In genomic region chr14:88824314-88825077, GRCh38 we compare ENCODE assay signal across 1 cellular context.
A peak's percentile ranks its signal among the peaks of the same experiment; 100 is the strongest.
TF ChIP-seq lines count a peak whose summit lies in the region.

Gene TTC8, plus strand, starts transcription at chr14:88824651. Its CDS starts 57 bp downstream, at chr14:88824708.

TF ChIP-seq in WTC11, 78 proteins besides CTCF, POLR2A, EP300 and RAD21 (continued from another document):
- TF ChIP-seq, protein P1, sequence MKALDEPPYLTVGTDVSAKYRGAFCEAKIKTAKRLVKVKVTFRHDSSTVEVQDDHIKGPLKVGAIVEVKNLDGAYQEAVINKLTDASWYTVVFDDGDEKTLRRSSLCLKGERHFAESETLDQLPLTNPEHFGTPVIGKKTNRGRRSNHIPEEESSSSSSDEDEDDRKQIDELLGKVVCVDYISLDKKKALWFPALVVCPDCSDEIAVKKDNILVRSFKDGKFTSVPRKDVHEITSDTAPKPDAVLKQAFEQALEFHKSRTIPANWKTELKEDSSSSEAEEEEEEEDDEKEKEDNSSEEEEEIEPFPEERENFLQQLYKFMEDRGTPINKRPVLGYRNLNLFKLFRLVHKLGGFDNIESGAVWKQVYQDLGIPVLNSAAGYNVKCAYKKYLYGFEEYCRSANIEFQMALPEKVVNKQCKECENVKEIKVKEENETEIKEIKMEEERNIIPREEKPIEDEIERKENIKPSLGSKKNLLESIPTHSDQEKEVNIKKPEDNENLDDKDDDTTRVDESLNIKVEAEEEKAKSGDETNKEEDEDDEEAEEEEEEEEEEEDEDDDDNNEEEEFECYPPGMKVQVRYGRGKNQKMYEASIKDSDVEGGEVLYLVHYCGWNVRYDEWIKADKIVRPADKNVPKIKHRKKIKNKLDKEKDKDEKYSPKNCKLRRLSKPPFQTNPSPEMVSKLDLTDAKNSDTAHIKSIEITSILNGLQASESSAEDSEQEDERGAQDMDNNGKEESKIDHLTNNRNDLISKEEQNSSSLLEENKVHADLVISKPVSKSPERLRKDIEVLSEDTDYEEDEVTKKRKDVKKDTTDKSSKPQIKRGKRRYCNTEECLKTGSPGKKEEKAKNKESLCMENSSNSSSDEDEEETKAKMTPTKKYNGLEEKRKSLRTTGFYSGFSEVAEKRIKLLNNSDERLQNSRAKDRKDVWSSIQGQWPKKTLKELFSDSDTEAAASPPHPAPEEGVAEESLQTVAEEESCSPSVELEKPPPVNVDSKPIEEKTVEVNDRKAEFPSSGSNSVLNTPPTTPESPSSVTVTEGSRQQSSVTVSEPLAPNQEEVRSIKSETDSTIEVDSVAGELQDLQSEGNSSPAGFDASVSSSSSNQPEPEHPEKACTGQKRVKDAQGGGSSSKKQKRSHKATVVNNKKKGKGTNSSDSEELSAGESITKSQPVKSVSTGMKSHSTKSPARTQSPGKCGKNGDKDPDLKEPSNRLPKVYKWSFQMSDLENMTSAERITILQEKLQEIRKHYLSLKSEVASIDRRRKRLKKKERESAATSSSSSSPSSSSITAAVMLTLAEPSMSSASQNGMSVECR (CRISPR knock-in tag; IDR thresholded peaks at IDR 0.05; ENCODE audit: borderline replicate concordance) = peak; percentile 41; the same call in 1 of the 2 replicates
- TF ChIP-seq TEAD1 (CRISPR knock-in tag; IDR thresholded peaks at IDR 0.05) (no peak), JUN (CRISPR knock-in tag; IDR thresholded peaks at IDR 0.05) (no peak), NR1H2 (CRISPR knock-in tag; IDR thresholded peaks at IDR 0.05) (no peak), ATF1 (CRISPR knock-in tag; IDR thresholded peaks at IDR 0.05) (no peak), ESRRA (CRISPR knock-in tag; IDR thresholded peaks at IDR 0.05; ENCODE audit: borderline replicate concordance) (no peak), ZNF281 (CRISPR knock-in tag; IDR thresholded peaks at IDR 0.05) (no peak), GRHL2 (CRISPR knock-in tag; IDR thresholded peaks at IDR 0.05; ENCODE audit: insufficient replicate concordance, severe bottlenecking) (no peak), E2F5 (CRISPR knock-in tag; IDR thresholded peaks at IDR 0.05) (no peak), E2F4 (CRISPR knock-in tag; IDR thresholded peaks at IDR 0.05; ENCODE audit: borderline replicate concordance, low read depth) (no peak), NR2C2 (CRISPR knock-in tag; IDR thresholded peaks at IDR 0.05) (no peak), MYBL2 (CRISPR knock-in tag; IDR thresholded peaks at IDR 0.05) (no peak), MLX (CRISPR knock-in tag; IDR thresholded peaks at IDR 0.05) (no peak), PREB (CRISPR knock-in tag; IDR thresholded peaks at IDR 0.05; ENCODE audit: borderline replicate concordance) (no peak), HMGA2 (CRISPR knock-in tag; IDR thresholded peaks at IDR 0.05) (no peak), ZSCAN18 (CRISPR knock-in tag; IDR thresholded peaks at IDR 0.05) (no peak), NR3C1 (CRISPR knock-in tag; conservative IDR thresholded peaks at IDR 0.05; ENCODE audit: low read depth) (no peak), SOX15 (CRISPR knock-in tag; IDR thresholded peaks at IDR 0.05) (no peak), ZNF121 (CRISPR knock-in tag; IDR thresholded peaks at IDR 0.05) (no peak), FOXK1 (CRISPR knock-in tag; IDR thresholded peaks at IDR 0.05) (no peak; the same call in 1 of the 2 replicates), RORB (CRISPR knock-in tag; IDR thresholded peaks at IDR 0.05) (no peak)
- TF ChIP-seq, protein P2, sequence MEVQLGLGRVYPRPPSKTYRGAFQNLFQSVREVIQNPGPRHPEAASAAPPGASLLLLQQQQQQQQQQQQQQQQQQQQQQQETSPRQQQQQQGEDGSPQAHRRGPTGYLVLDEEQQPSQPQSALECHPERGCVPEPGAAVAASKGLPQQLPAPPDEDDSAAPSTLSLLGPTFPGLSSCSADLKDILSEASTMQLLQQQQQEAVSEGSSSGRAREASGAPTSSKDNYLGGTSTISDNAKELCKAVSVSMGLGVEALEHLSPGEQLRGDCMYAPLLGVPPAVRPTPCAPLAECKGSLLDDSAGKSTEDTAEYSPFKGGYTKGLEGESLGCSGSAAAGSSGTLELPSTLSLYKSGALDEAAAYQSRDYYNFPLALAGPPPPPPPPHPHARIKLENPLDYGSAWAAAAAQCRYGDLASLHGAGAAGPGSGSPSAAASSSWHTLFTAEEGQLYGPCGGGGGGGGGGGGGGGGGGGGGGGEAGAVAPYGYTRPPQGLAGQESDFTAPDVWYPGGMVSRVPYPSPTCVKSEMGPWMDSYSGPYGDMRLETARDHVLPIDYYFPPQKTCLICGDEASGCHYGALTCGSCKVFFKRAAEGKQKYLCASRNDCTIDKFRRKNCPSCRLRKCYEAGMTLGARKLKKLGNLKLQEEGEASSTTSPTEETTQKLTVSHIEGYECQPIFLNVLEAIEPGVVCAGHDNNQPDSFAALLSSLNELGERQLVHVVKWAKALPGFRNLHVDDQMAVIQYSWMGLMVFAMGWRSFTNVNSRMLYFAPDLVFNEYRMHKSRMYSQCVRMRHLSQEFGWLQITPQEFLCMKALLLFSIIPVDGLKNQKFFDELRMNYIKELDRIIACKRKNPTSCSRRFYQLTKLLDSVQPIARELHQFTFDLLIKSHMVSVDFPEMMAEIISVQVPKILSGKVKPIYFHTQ (CRISPR knock-in tag; IDR thresholded peaks at IDR 0.05) = no peak
- TF ChIP-seq, protein P3, sequence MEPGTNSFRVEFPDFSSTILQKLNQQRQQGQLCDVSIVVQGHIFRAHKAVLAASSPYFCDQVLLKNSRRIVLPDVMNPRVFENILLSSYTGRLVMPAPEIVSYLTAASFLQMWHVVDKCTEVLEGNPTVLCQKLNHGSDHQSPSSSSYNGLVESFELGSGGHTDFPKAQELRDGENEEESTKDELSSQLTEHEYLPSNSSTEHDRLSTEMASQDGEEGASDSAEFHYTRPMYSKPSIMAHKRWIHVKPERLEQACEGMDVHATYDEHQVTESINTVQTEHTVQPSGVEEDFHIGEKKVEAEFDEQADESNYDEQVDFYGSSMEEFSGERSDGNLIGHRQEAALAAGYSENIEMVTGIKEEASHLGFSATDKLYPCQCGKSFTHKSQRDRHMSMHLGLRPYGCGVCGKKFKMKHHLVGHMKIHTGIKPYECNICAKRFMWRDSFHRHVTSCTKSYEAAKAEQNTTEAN (CRISPR knock-in tag; IDR thresholded peaks at IDR 0.05) = no peak
- TF ChIP-seq, protein P4, sequence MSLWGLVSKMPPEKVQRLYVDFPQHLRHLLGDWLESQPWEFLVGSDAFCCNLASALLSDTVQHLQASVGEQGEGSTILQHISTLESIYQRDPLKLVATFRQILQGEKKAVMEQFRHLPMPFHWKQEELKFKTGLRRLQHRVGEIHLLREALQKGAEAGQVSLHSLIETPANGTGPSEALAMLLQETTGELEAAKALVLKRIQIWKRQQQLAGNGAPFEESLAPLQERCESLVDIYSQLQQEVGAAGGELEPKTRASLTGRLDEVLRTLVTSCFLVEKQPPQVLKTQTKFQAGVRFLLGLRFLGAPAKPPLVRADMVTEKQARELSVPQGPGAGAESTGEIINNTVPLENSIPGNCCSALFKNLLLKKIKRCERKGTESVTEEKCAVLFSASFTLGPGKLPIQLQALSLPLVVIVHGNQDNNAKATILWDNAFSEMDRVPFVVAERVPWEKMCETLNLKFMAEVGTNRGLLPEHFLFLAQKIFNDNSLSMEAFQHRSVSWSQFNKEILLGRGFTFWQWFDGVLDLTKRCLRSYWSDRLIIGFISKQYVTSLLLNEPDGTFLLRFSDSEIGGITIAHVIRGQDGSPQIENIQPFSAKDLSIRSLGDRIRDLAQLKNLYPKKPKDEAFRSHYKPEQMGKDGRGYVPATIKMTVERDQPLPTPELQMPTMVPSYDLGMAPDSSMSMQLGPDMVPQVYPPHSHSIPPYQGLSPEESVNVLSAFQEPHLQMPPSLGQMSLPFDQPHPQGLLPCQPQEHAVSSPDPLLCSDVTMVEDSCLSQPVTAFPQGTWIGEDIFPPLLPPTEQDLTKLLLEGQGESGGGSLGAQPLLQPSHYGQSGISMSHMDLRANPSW (CRISPR knock-in tag; conservative IDR thresholded peaks at IDR 0.05; ENCODE audit: low read depth) = no peak
- TF ChIP-seq, protein P5, sequence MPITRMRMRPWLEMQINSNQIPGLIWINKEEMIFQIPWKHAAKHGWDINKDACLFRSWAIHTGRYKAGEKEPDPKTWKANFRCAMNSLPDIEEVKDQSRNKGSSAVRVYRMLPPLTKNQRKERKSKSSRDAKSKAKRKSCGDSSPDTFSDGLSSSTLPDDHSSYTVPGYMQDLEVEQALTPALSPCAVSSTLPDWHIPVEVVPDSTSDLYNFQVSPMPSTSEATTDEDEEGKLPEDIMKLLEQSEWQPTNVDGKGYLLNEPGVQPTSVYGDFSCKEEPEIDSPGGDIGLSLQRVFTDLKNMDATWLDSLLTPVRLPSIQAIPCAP (CRISPR knock-in tag; IDR thresholded peaks at IDR 0.05) = no peak
- TF ChIP-seq, protein P6, sequence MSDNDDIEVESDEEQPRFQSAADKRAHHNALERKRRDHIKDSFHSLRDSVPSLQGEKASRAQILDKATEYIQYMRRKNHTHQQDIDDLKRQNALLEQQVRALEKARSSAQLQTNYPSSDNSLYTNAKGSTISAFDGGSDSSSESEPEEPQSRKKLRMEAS (CRISPR knock-in tag; IDR thresholded peaks at IDR 0.05) = peak; percentile 70
